In genomic region chr11:42544726-42545125, GRCh38 we compare ENCODE assay signal across 21 cellular contexts.
"Had no signal": no experiment of that assay in that cellular context is flagged by ENCODE, and none has a peak within 500 bp of the region (broad histone marks: within the 10 kb centered on the region; RNA-seq: fewer than 3 reads in every experiment).

No MANE protein-coding gene starts in this region.

- H3K4me1 Mint-ChIP-seq: naive thymus-derived CD8-positive, alpha-beta T cell; nephron progenitor cell had no signal

- H3K27ac Mint-ChIP-seq: naive thymus-derived CD8-positive, alpha-beta T cell; nephron progenitor cell had no signal

- H3K27ac ChIP-seq: coronary artery, gastrocnemius medialis, ovary, right lobe of liver, stomach, thyroid gland, upper lobe of left lung had no signal

- H3K27me3 Mint-ChIP-seq: naive thymus-derived CD8-positive, alpha-beta T cell had no signal

- H3K36me3 ChIP-seq: gastrocnemius medialis, ovary, right lobe of liver, stomach, thyroid gland, upper lobe of left lung had no signal

- H3K9me3 ChIP-seq: gastrocnemius medialis, ovary, right lobe of liver, stomach, thyroid gland, upper lobe of left lung had no signal

- ATAC-seq: gastrocnemius medialis; naive thymus-derived CD8-positive, alpha-beta T cell; right lobe of liver had no signal

- H3K4me1 ChIP-seq: gastrocnemius medialis, right lobe of liver, stomach, thyroid gland, upper lobe of left lung had no signal

- H3K4me3 Mint-ChIP-seq: naive thymus-derived CD8-positive, alpha-beta T cell; nephron progenitor cell had no signal

- DNase-seq: dermis blood vessel endothelial cell; effector memory CD4-positive, alpha-beta T cell; gastrocnemius medialis; mesenchymal stem cell; midbrain; naive thymus-derived CD8-positive, alpha-beta T cell; nephron progenitor cell; occipital lobe; ovary; retina; right lobe of liver; small intestine; stimulated activated CD4-positive, alpha-beta T cell treated with anti-CD3 and anti-CD28 coated beads, Interleukin-12 subunit alpha, Interleukin-12 subunit beta, amount 100 ng/mL, for 4 hours; stimulated activated CD4-positive, alpha-beta T cell treated with anti-CD3 and anti-CD28 coated beads, Interleukin-1b, Interleukin-23, amount 100 ng/mL, for 48 hours; stimulated activated CD4-positive, alpha-beta T cell treated with anti-CD3 and anti-CD28 coated beads, Interleukin-4, amount 100 ng/mL, for 1 hour; stimulated activated CD8-positive, alpha-beta memory T cell treated with anti-CD3 and anti-CD28 coated beads, Interleukin-4, amount 100 ng/mL, for 48 hours; stimulated activated naive CD4-positive, alpha-beta T cell treated with Interleukin-2 at 50 U/mL for 16 hours; stomach; thyroid gland; upper lobe of left lung had no signal

- H3K36me3 Mint-ChIP-seq: naive thymus-derived CD8-positive, alpha-beta T cell had no signal

- H3K9me3 Mint-ChIP-seq: nephron progenitor cell had no signal

- H3K27me3 ChIP-seq: gastrocnemius medialis, ovary, right lobe of liver, stomach, thyroid gland, upper lobe of left lung had no signal

- H3K4me3 ChIP-seq: coronary artery, gastrocnemius medialis, ovary, right lobe of liver, stomach, thyroid gland, upper lobe of left lung had no signal
